ENCODE assay signal across 20 cellular contexts in genomic region chr1:110643886-110644285, GRCh38. TPM values are rescaled to one million over a fixed set of nuclear protein-coding genes. Genes with fewer than 3 reads are reported as not detected.
DNase-seq lines count a peak whose midpoint lies in the region; ATAC-seq, FAIRE-seq and TF ChIP-seq lines count a peak whose summit lies in the region.
"Had no signal": no experiment of that assay in that cellular context is flagged by ENCODE, and none has a peak within 500 bp of the region (broad histone marks: within the 10 kb centered on the region; RNA-seq: fewer than 3 reads in every experiment).

No MANE protein-coding gene starts in this region.

- 12% methylated on average over 4 of the region's 4 CpGs for WGBS in GM12878 (ENCODE audit: insufficient coverage, insufficient replicate concordance, low lambda C conversion rate, missing lambda C conversion rate)
- 22% methylated on average over 4 of the region's 4 CpGs for WGBS in smooth muscle cell (ENCODE audit: low lambda C conversion rate)
- 36% methylated on average over 4 of the region's 4 CpGs for WGBS in mammary epithelial cell (ENCODE audit: low coverage, missing lambda C conversion rate)

- no peak for FAIRE-seq in GM12878 (lab: Jason Lieb, UNC)
- FAIRE-seq: endothelial cell of umbilical vein had no signal

- no peak overlapping the region for H3K9ac ChIP-seq in GM12878 (ENCODE audit: control insufficient read depth, insufficient read depth, low read length)
- H3K9ac ChIP-seq in smooth muscle cell (ENCODE audit: low read depth): no peak overlapping the region
- H3K9ac ChIP-seq in mammary epithelial cell (ENCODE audit: insufficient read depth, low read length): no peak overlapping the region

- H3K9me3 ChIP-seq in GM12878 (replicated peaks; ENCODE audit: control insufficient read depth, insufficient read depth, low read length): no peaks in the 10 kb centered on the region
- H3K9me3 ChIP-seq in smooth muscle cell (replicated peaks; ENCODE audit: low read depth): no peaks in the 10 kb centered on the region
- no peaks in the 10 kb centered on the region for H3K9me3 ChIP-seq in mammary epithelial cell (replicated peaks; ENCODE audit: insufficient read depth, low read length)
- H3K9me3 ChIP-seq: adrenal gland, gastroesophageal sphincter had no signal

- no peaks in the 10 kb centered on the region for H3K27me3 Mint-ChIP-seq in activated T-cell treated with anti-CD3 and anti-CD28 coated beads, Interleukin-2, amount 50 U/mL, for 24 hours
- no peaks in the 10 kb centered on the region for H3K27me3 Mint-ChIP-seq in activated T-cell treated with anti-CD3 and anti-CD28 coated beads, Interleukin-2, amount 50 U/mL, for 4 hours (ENCODE audit: low read depth)

- CTCF ChIA-PET in GM12878 (lab: Yijun Ruan, JAX) (interaction anchor here (0.9 to 9.8 kb wide), 9 partner anchors 10 to 140 kb away, joined by 3 to 60 read pairs (median 6); no protein-coding TSS in a partner anchor), mammary epithelial cell (lab: Charles Lee; ENCODE audit: low non-redundant PET) (interaction anchor here (0.6 kb wide), 1 partner anchor 24 kb away, joined by 3 read pairs; no protein-coding TSS in a partner anchor)

- TF ChIP-seq CTCF in GM12878 (IDR thresholded peaks at IDR 0.05 in 2 of 3, conservative IDR thresholded peaks at IDR 0.05 in 1 of 3; ENCODE audit: control insufficient read depth in 2 of 3, extremely low read depth in 1 of 3, insufficient read depth in 1 of 3, low read depth in 3 of 3, low read length in 3 of 3) (no peak), smooth muscle cell (IDR thresholded peaks at IDR 0.05; ENCODE audit: borderline replicate concordance, insufficient read depth, poor library complexity, severe bottlenecking) (no peak), mammary epithelial cell (conservative IDR thresholded peaks at IDR 0.05 in 1 of 2, IDR thresholded peaks at IDR 0.05 in 1 of 2; ENCODE audit: extremely low read depth in 1 of 2, insufficient read depth in 1 of 2, low read depth in 1 of 2, low read length in 2 of 2) (no peak)

- POLR2A ChIA-PET in GM12878 (lab: Charles Lee): interaction anchor here (1.3 to 3.2 kb wide), 2 partner anchors 9 to 12 kb away, joined by 3 to 23 read pairs; no protein-coding TSS in a partner anchor

- peaks cover 15% of the 10 kb centered on the region for H3F3A ChIP-seq in smooth muscle cell (ENCODE audit: low read depth)

- no TSS peak for BruUV-seq in GM12878 (replicated peaks; lab: Mats Ljungman, UMichigan)
- no TSS peak for BruUV-seq in mammary epithelial cell (replicated peaks; lab: Mats Ljungman, UMichigan)

- H3K4me3 ChIP-seq in GM12878 (no peak overlapping the region), smooth muscle cell (no peak overlapping the region), mammary epithelial cell (replicated peaks in 1 of 3; ENCODE audit: insufficient read depth in 1 of 3, low read depth in 2 of 3, low read length in 3 of 3) (no peak overlapping the region)
- H3K4me3 ChIP-seq: adrenal gland, gastroesophageal sphincter had no signal

- no peak for ATAC-seq in activated T-cell treated with anti-CD3 and anti-CD28 coated beads, Interleukin-2, amount 50 U/mL, for 4 hours
- ATAC-seq in GM12878 (peak; percentile 60), HG03025 (IDR thresholded peaks at IDR 0.05; ENCODE audit: low FRiP score, unreplicated experiment) (no peak)
- ATAC-seq: gastroesophageal sphincter had no signal

- SMC1A ChIA-PET in GM12878 (lab: Charles Lee; ENCODE audit: uncharacterized antibody, unreplicated experiment): interaction anchor here (0.6 to 12.5 kb wide), 7 partner anchors 10 to 737 kb away, joined by 3 to 144 read pairs (median 7); no protein-coding TSS in a partner anchor

- DNase-seq in activated T-cell treated with anti-CD3 and anti-CD28 coated beads, Interleukin-2, amount 50 U/mL, for 24 hours: no peak
- DNase-seq in activated T-cell treated with anti-CD3 and anti-CD28 coated beads, Interleukin-2, amount 50 U/mL, for 4 hours: no peak
- DNase-seq in Kasumi-1 (lab: John Stamatoyannopoulos, UW) (peak; percentile 1 to 13), GM12878 (ENCODE audit: low read depth, low spot score) (no peak), smooth muscle cell (lab: John Stamatoyannopoulos, UW; ENCODE audit: unreplicated experiment) (no peak), mammary epithelial cell (no peak)
- no peak for DNase-seq in central memory CD4-positive, alpha-beta T cell
- DNase-seq: activated CD4-positive, CD25-positive, alpha-beta regulatory T cell; adrenal gland; cerebellar nuclear complex; HCEC 1CT; IMR-90; mesendoderm; NCI-H446 treated with DMSO at 0.1 percent for 48 hours; stimulated activated CD4-positive, alpha-beta T cell treated with anti-CD3 and anti-CD28 coated beads, Interleukin-4, amount 100 ng/mL, for 4 hours had no signal

- no peak for TF ChIP-seq POLR2A in GM12878 (IDR thresholded peaks at IDR 0.05; ENCODE audit: low read depth, low read length)

- TF ChIP-seq RAD21 in GM12878 (IDR thresholded peaks at IDR 0.05; ENCODE audit: insufficient read depth, low read depth, low read length): no peak

- H3K36me3 Mint-ChIP-seq in activated T-cell treated with anti-CD3 and anti-CD28 coated beads, Interleukin-2, amount 50 U/mL, for 24 hours (ENCODE audit: low read depth): no peaks in the 10 kb centered on the region
- no peaks in the 10 kb centered on the region for H3K36me3 Mint-ChIP-seq in activated T-cell treated with anti-CD3 and anti-CD28 coated beads, Interleukin-2, amount 50 U/mL, for 4 hours (ENCODE audit: insufficient read depth)
- H3K36me3 Mint-ChIP-seq: type B pancreatic cell had no signal

- TF ChIP-seq EP300 in GM12878 (IDR thresholded peaks at IDR 0.05; ENCODE audit: borderline replicate concordance in 1 of 2, control insufficient read depth in 1 of 2, low read depth in 2 of 2, low read length in 2 of 2): no peak

- dilution Hi-C loops in mammary epithelial cell (cut with HindIII; ENCODE audit: low sequenced_read_pairs): no loop called here

- H3K4me3 Mint-ChIP-seq in activated T-cell treated with anti-CD3 and anti-CD28 coated beads, Interleukin-2, amount 50 U/mL, for 24 hours: no peak overlapping the region
- H3K4me3 Mint-ChIP-seq in activated T-cell treated with anti-CD3 and anti-CD28 coated beads, Interleukin-2, amount 50 U/mL, for 4 hours: no peak overlapping the region
- H3K4me3 Mint-ChIP-seq: type B pancreatic cell had no signal

- H3K27ac ChIP-seq in GM12878 (ENCODE audit: control insufficient read depth, insufficient read depth) (no peak overlapping the region), smooth muscle cell (ENCODE audit: low read depth) (peak overlapping the region; percentile 81), mammary epithelial cell (ENCODE audit: insufficient read depth, low read depth, low read length) (no peak overlapping the region)
- H3K27ac ChIP-seq: adrenal gland, gastroesophageal sphincter had no signal

- H2AFZ ChIP-seq in GM12878 (ENCODE audit: control insufficient read depth, low read depth, low read length): no peak overlapping the region; the same call in 1 of the 2 replicates
- peak overlapping the region; percentile 49 for H2AFZ ChIP-seq in smooth muscle cell (ENCODE audit: low read depth)
- H2AFZ ChIP-seq in mammary epithelial cell (ENCODE audit: low read depth, low read length): no peak overlapping the region

- H3K4me1 ChIP-seq in GM12878 (ENCODE audit: control insufficient read depth, insufficient read depth, low read length) (peaks cover 23% of the 10 kb centered on the region), smooth muscle cell (ENCODE audit: low read depth) (peaks cover 28% of the 10 kb centered on the region), mammary epithelial cell (ENCODE audit: insufficient read depth, low read length) (peaks cover 7% of the 10 kb centered on the region)
- H3K4me1 ChIP-seq: adrenal gland had no signal

- H3K36me3 ChIP-seq in GM12878 (ENCODE audit: control insufficient read depth in 2 of 2, insufficient read depth in 2 of 2, low read length in 1 of 2): no peaks in the 10 kb centered on the region
- H3K36me3 ChIP-seq in smooth muscle cell (ENCODE audit: low read depth): no peaks in the 10 kb centered on the region
- no peaks in the 10 kb centered on the region for H3K36me3 ChIP-seq in mammary epithelial cell (ENCODE audit: insufficient read depth, low read length)
- H3K36me3 ChIP-seq: adrenal gland, gastroesophageal sphincter had no signal

- H3K27me3 ChIP-seq in GM12878 (replicated peaks in 1 of 2; ENCODE audit: control insufficient read depth in 2 of 2, insufficient read depth in 2 of 2, low read length in 1 of 2) (no peaks in the 10 kb centered on the region), smooth muscle cell (ENCODE audit: low read depth) (no peaks in the 10 kb centered on the region), mammary epithelial cell (ENCODE audit: insufficient read depth, low read length) (peaks cover 2% of the 10 kb centered on the region)

- H3K4me2 ChIP-seq in GM12878 (ENCODE audit: control insufficient read depth, insufficient read depth) (no peak overlapping the region; the same call in 1 of the 2 replicates), smooth muscle cell (peak overlapping the region; percentile 52), mammary epithelial cell (ENCODE audit: insufficient read depth, low read depth, low read length) (no peak overlapping the region)

- in situ Hi-C loops in GM12878 (cut with MboI) (no loop called here), mammary epithelial cell (cut with MboI; ENCODE audit: low sequenced_read_pairs in 2 of 2) (loop anchor here in 1 of 2 donors (25.0 kb wide), 1 partner anchor 343 kb away; no protein-coding TSS in a partner anchor)

- intact Hi-C loops in GM12878 (cut with micrococcal nuclease; ENCODE audit: unreplicated experiment): no loop called here
- intact Hi-C loops in mammary epithelial cell (cut with micrococcal nuclease): no loop called here

- RAD21 ChIA-PET in GM12878 (lab: Charles Lee; ENCODE audit: unreplicated experiment): interaction anchor here (1.0 to 7.0 kb wide), 8 partner anchors 8 to 440 kb away, joined by 3 to 82 read pairs (median 4); no protein-coding TSS in a partner anchor

- no peaks in the 10 kb centered on the region for H3K79me2 ChIP-seq in GM12878 (ENCODE audit: control insufficient read depth, insufficient read depth, low read length)
- H3K79me2 ChIP-seq in smooth muscle cell (ENCODE audit: low read depth): no peaks in the 10 kb centered on the region
- no peaks in the 10 kb centered on the region for H3K79me2 ChIP-seq in mammary epithelial cell (ENCODE audit: insufficient read depth, low read length)

- H3K9me3 Mint-ChIP-seq in activated T-cell treated with anti-CD3 and anti-CD28 coated beads, Interleukin-2, amount 50 U/mL, for 24 hours: peaks cover 11% of the 10 kb centered on the region
- peaks cover 10% of the 10 kb centered on the region for H3K9me3 Mint-ChIP-seq in activated T-cell treated with anti-CD3 and anti-CD28 coated beads, Interleukin-2, amount 50 U/mL, for 4 hours
- H3K9me3 Mint-ChIP-seq: type B pancreatic cell had no signal

- no peaks in the 10 kb centered on the region for H4K20me1 ChIP-seq in GM12878 (ENCODE audit: control insufficient read depth, insufficient read depth)
- no peaks in the 10 kb centered on the region for H4K20me1 ChIP-seq in smooth muscle cell (ENCODE audit: low read depth)
- no peaks in the 10 kb centered on the region for H4K20me1 ChIP-seq in mammary epithelial cell (ENCODE audit: insufficient read depth, low read length)

- peaks cover 54% of the 10 kb centered on the region for H3K4me1 Mint-ChIP-seq in activated T-cell treated with anti-CD3 and anti-CD28 coated beads, Interleukin-2, amount 50 U/mL, for 24 hours (ENCODE audit: low read depth)
- peaks cover 59% of the 10 kb centered on the region for H3K4me1 Mint-ChIP-seq in activated T-cell treated with anti-CD3 and anti-CD28 coated beads, Interleukin-2, amount 50 U/mL, for 4 hours (ENCODE audit: low read depth)

- peak overlapping the region; percentile 15 for H3K27ac Mint-ChIP-seq in activated T-cell treated with anti-CD3 and anti-CD28 coated beads, Interleukin-2, amount 50 U/mL, for 24 hours
- H3K27ac Mint-ChIP-seq: type B pancreatic cell had no signal

RNA-seq across cellular contexts. Expression of gene KCNA3, which starts 30.9 kb away (rescaled TPM):
- 10 to 100 TPM; 23.8 to 32.3 (median 27.4) TPM for total RNA-seq in activated T-cell treated with anti-CD3 and anti-CD28 coated beads, Interleukin-2, amount 50 U/mL, for 4 hours
- 5.5 and 5.9 TPM in 2 replicates for total RNA-seq in GM12878 (2013; cell fraction: nucleolus; rRNA removed)
- 2.3 and 2.5 TPM in 2 replicates for total RNA-seq in GM12878 (2014; rRNA removed)
- total RNA-seq in GM12878 (2014; rRNA removed; fragmentation: Illumina TruSeq; extraction: Trizol): 1.7 TPM in 2 replicates
- total RNA-seq in GM12878 (2021): 3.1 and 3.3 TPM in 2 replicates
- polyA plus RNA-seq in GM12878 (2011; ENCODE audit: low read depth): 0.89 TPM
- 0.30 and 0.53 TPM in 2 replicates for polyA plus RNA-seq in GM12878 (2011; rRNA removed)
- polyA plus RNA-seq in GM12878 (2011; cell fraction: cytosol; rRNA removed): 0.45 and 0.46 TPM in 2 replicates
- 0.57 and 0.75 TPM in 2 replicates for polyA plus RNA-seq in GM12878 (2011; cell fraction: nucleus; rRNA removed)
- polyA plus RNA-seq in GM12878 (2012): 1.0 and 1.6 TPM in 2 replicates
- 1.4 and 1.7 TPM in 2 replicates for polyA plus RNA-seq in GM12878 (2014; fragmentation: Illumina TruSeq; extraction: Trizol)
- polyA plus RNA-seq in GM12878 (2014; fragmentation: Nextera tagmentation; extraction: Ambion mirVana): under 1 TPM; 0.10 to 0.26 TPM
- polyA plus RNA-seq in GM12878 (2014; rRNA removed): 1.6 and 1.9 TPM in 2 replicates
- 1 to 10 TPM; 1.6 to 1.7 TPM for polyA plus RNA-seq in GM12878 (2016; fragmentation: Nextera tagmentation; extraction: Ambion mirVana)
- 1.8 and 2.3 TPM in 2 replicates for polyA minus RNA-seq in GM12878 (2011; rRNA and poly(A)+ RNA removed)
- 0.83 TPM in 1 of 2 replicates, not detected in the other for polyA minus RNA-seq in GM12878 (2011; cell fraction: cytosol; rRNA and poly(A)+ RNA removed)
- polyA minus RNA-seq in GM12878 (2011; cell fraction: nucleus; rRNA and poly(A)+ RNA removed): 1.8 and 3.3 TPM in 2 replicates
- 5.5 and 9.3 TPM in 2 replicates for total RNA-seq in smooth muscle cell
- 2.3 and 3.7 TPM in 2 replicates for polyA plus RNA-seq in smooth muscle cell
- not detected for total RNA-seq in mammary epithelial cell
- not detected for polyA plus RNA-seq in mammary epithelial cell
- not detected for polyA minus RNA-seq in mammary epithelial cell
- total RNA-seq: endothelial cell of umbilical vein, osteoblast had no signal
- polyA plus RNA-seq: endothelial cell of umbilical vein had no signal

RNA-seq across cellular contexts. Expression of gene KCNA2, which starts 37.7 kb away (rescaled TPM):
- total RNA-seq in activated T-cell treated with anti-CD3 and anti-CD28 coated beads, Interleukin-2, amount 50 U/mL, for 4 hours: under 1 TPM; 0.19 to 0.25 (median 0.24) TPM
- 0.07 and 0.17 TPM in 2 replicates for total RNA-seq in GM12878 (2013; cell fraction: nucleolus; rRNA removed)
- 0.11 and 0.17 TPM in 2 replicates for total RNA-seq in GM12878 (2014; rRNA removed)
- 0.13 and 0.14 TPM in 2 replicates for total RNA-seq in GM12878 (2014; rRNA removed; fragmentation: Illumina TruSeq; extraction: Trizol)
- 0.08 and 0.38 TPM in 2 replicates for total RNA-seq in GM12878 (2021)
- 0.10 TPM for polyA plus RNA-seq in GM12878 (2011; ENCODE audit: low read depth)
- 0.01 and 0.07 TPM in 2 replicates for polyA plus RNA-seq in GM12878 (2011; rRNA removed)
- 0.03 and 0.05 TPM in 2 replicates for polyA plus RNA-seq in GM12878 (2011; cell fraction: cytosol; rRNA removed)
- 0.07 and 0.15 TPM in 2 replicates for polyA plus RNA-seq in GM12878 (2011; cell fraction: nucleus; rRNA removed)
- 0.14 and 0.18 TPM in 2 replicates for polyA plus RNA-seq in GM12878 (2012)
- polyA plus RNA-seq in GM12878 (2014; fragmentation: Illumina TruSeq; extraction: Trizol): 0.06 and 0.56 TPM in 2 replicates
- polyA plus RNA-seq in GM12878 (2014; fragmentation: Nextera tagmentation; extraction: Ambion mirVana): under 1 TPM in 1 of 2 experiments, not detected in 1; 0.02 TPM
- 0.03 and 0.14 TPM in 2 replicates for polyA plus RNA-seq in GM12878 (2014; rRNA removed)
- under 1 TPM in 1 of 2 experiments, not detected in 1; 0.07 TPM for polyA plus RNA-seq in GM12878 (2016; fragmentation: Nextera tagmentation; extraction: Ambion mirVana)
- polyA minus RNA-seq in GM12878 (2011; rRNA and poly(A)+ RNA removed): under 0.01 and 0.07 TPM in 2 replicates
- polyA minus RNA-seq in GM12878 (2011; cell fraction: cytosol; rRNA and poly(A)+ RNA removed): not detected in 2 replicates
- polyA minus RNA-seq in GM12878 (2011; cell fraction: nucleus; rRNA and poly(A)+ RNA removed): not detected in 2 replicates
- 0.81 and 1.7 TPM in 2 replicates for total RNA-seq in smooth muscle cell
- polyA plus RNA-seq in smooth muscle cell: 0.16 and 0.99 TPM in 2 replicates
- total RNA-seq in mammary epithelial cell: under 1 TPM in 1 of 2 donors, not detected in 1; 0.17 TPM
- polyA plus RNA-seq in mammary epithelial cell: not detected
- polyA minus RNA-seq in mammary epithelial cell: not detected
- total RNA-seq: endothelial cell of umbilical vein, IMR-90, osteoblast had no signal
- polyA plus RNA-seq: endothelial cell of umbilical vein, IMR-90 had no signal

Comparison
In these comparisons a context has a peak if more than half of its experiments do, and no peak if none do; other contexts are left out.
1. DNase-seq: peak in Kasumi-1 (2 of 2); none in activated T-cell treated with anti-CD3 and anti-CD28 coated beads, Interleukin-2, amount 50 U/mL, for 24 hours (single experiment), activated T-cell treated with anti-CD3 and anti-CD28 coated beads, Interleukin-2, amount 50 U/mL, for 4 hours (single experiment), GM12878 (single experiment), smooth muscle cell (single experiment), mammary epithelial cell (single experiment) and central memory CD4-positive, alpha-beta T cell (single experiment).